23 cellular contexts compared by ENCODE assay signal in genomic region chr14:100403802-100404201, GRCh38. TPM values are rescaled to one million over a fixed set of nuclear protein-coding genes. Genes with fewer than 3 reads are reported as not detected.
DNase-seq lines count a peak whose midpoint lies in the region; ATAC-seq and TF ChIP-seq lines count a peak whose summit lies in the region.
"Had no signal": no experiment of that assay in that cellular context is flagged by ENCODE, and none has a peak within 500 bp of the region (broad histone marks: within the 10 kb centered on the region; RNA-seq: fewer than 3 reads in every experiment).

No MANE protein-coding gene starts in this region.

- TF ChIP-seq POLR2A in heart left ventricle (IDR thresholded peaks at IDR 0.05): no peak

- H3K36me3 Mint-ChIP-seq in CD4-positive, CD25-positive, alpha-beta regulatory T cell: peaks cover 15% of the 10 kb centered on the region
- H3K36me3 Mint-ChIP-seq in GM23338 (ENCODE audit: low read depth) (no peaks in the 10 kb centered on the region), neural progenitor cell (no peaks in the 10 kb centered on the region)

- TF ChIP-seq CTCF in GM23338 (conservative IDR thresholded peaks at IDR 0.05; ENCODE audit: low read depth in 2 of 2): no peak
- no peak for TF ChIP-seq CTCF in neural progenitor cell (IDR thresholded peaks at IDR 0.05)
- TF ChIP-seq CTCF in heart left ventricle (IDR thresholded peaks at IDR 0.05): no peak
- TF ChIP-seq CTCF in smooth muscle cell (IDR thresholded peaks at IDR 0.05; ENCODE audit: borderline replicate concordance, insufficient read depth, poor library complexity, severe bottlenecking): no peak

- H4K20me1 ChIP-seq in GM23338 (replicated peaks; ENCODE audit: insufficient read depth) (no peaks in the 10 kb centered on the region), neural progenitor cell (ENCODE audit: low read depth) (no peaks in the 10 kb centered on the region), smooth muscle cell (ENCODE audit: low read depth) (no peaks in the 10 kb centered on the region)

- H3K27ac Mint-ChIP-seq in CD4-positive, CD25-positive, alpha-beta regulatory T cell: peak overlapping the region; percentile 25 to 65 (median 38)
- H3K27ac Mint-ChIP-seq in GM23338: 0 out of 2 replicates have a peak overlapping the region, but pooled peaks have one; percentile 20
- H3K27ac Mint-ChIP-seq in neural progenitor cell: peak overlapping the region; percentile 50
- H3K27ac Mint-ChIP-seq: B cell had no signal

- no peaks in the 10 kb centered on the region for H3K9me2 ChIP-seq in GM23338 (ENCODE audit: insufficient read depth)

- H3K9me3 Mint-ChIP-seq in CD4-positive, CD25-positive, alpha-beta regulatory T cell: no peaks in the 10 kb centered on the region
- H3K9me3 Mint-ChIP-seq in GM23338 (no peaks in the 10 kb centered on the region), neural progenitor cell (no peaks in the 10 kb centered on the region)

- no peak overlapping the region for H3K4me3 Mint-ChIP-seq in CD4-positive, CD25-positive, alpha-beta regulatory T cell
- H3K4me3 Mint-ChIP-seq in GM23338 (no peak overlapping the region), neural progenitor cell (no peak overlapping the region)
- H3K4me3 Mint-ChIP-seq: B cell had no signal

- no peaks in the 10 kb centered on the region for H3K36me3 ChIP-seq in CD4-positive, CD25-positive, alpha-beta regulatory T cell (ENCODE audit: control insufficient read depth, insufficient read depth, low read length)
- no peaks in the 10 kb centered on the region for H3K36me3 ChIP-seq in GM23338 (ENCODE audit: insufficient read depth)
- H3K36me3 ChIP-seq in neural progenitor cell: no peaks in the 10 kb centered on the region
- no peaks in the 10 kb centered on the region for H3K36me3 ChIP-seq in heart left ventricle
- H3K36me3 ChIP-seq in smooth muscle cell (ENCODE audit: low read depth): no peaks in the 10 kb centered on the region
- H3K36me3 ChIP-seq: MG63 had no signal

- H3K4me1 Mint-ChIP-seq in CD4-positive, CD25-positive, alpha-beta regulatory T cell: peaks cover 16 to 55% (median 38%) of the 10 kb centered on the region in 4 donors
- H3K4me1 Mint-ChIP-seq in GM23338: peaks cover 74% of the 10 kb centered on the region
- H3K4me1 Mint-ChIP-seq in neural progenitor cell: peaks cover 63% of the 10 kb centered on the region

- intact Hi-C loops in heart left ventricle (cut with DNase I): no loop called here

- H3F3A ChIP-seq in GM23338 (replicated peaks; ENCODE audit: low read depth) (no peaks in the 10 kb centered on the region), neural progenitor cell (ENCODE audit: low read depth) (peaks cover 4% of the 10 kb centered on the region), smooth muscle cell (ENCODE audit: low read depth) (no peaks in the 10 kb centered on the region)

- H3K9ac ChIP-seq in neural progenitor cell: no peak overlapping the region
- no peak overlapping the region for H3K9ac ChIP-seq in smooth muscle cell (ENCODE audit: low read depth)

- DNase-seq in CD4-positive, CD25-positive, alpha-beta regulatory T cell: no peak
- DNase-seq in GM23338 (ENCODE audit: low spot score): no peak
- no peak for DNase-seq in left lobe of liver (ENCODE audit: low spot score)
- no peak for DNase-seq in neural progenitor cell (ENCODE audit: low spot score)
- no peak for DNase-seq in retina
- no peak for DNase-seq in heart left ventricle
- DNase-seq in smooth muscle cell (lab: John Stamatoyannopoulos, UW; ENCODE audit: unreplicated experiment): no peak
- DNase-seq: DMS53, GDM1, H7, KG1, MG63, NCI-H1417, NCI-H1694, NCI-H2029 treated with DMSO at 0.1 percent for 48 hours, NCI-H446 treated with DMSO at 0.1 percent for 48 hours, NCI-H526, NCI-H82, SHP77 had no signal

- no peak overlapping the region for H2AFZ ChIP-seq in GM23338
- no peak overlapping the region for H2AFZ ChIP-seq in neural progenitor cell (replicated peaks)
- H2AFZ ChIP-seq in smooth muscle cell (ENCODE audit: low read depth): no peak overlapping the region

- H3K27ac ChIP-seq in CD4-positive, CD25-positive, alpha-beta regulatory T cell (ENCODE audit: insufficient read depth, low read length, poor library complexity, severe bottlenecking): no peak overlapping the region
- H3K27ac ChIP-seq in GM23338 (ENCODE audit: low read depth): no peak overlapping the region
- H3K27ac ChIP-seq in neural progenitor cell: no peak overlapping the region
- no peak overlapping the region for H3K27ac ChIP-seq in heart left ventricle
- no peak overlapping the region for H3K27ac ChIP-seq in smooth muscle cell (ENCODE audit: low read depth)
- H3K27ac ChIP-seq: RWPE1 had no signal

- no peak overlapping the region for H3K4me3 ChIP-seq in CD4-positive, CD25-positive, alpha-beta regulatory T cell (ENCODE audit: low read depth, low read length)
- H3K4me3 ChIP-seq in GM23338: no peak overlapping the region
- H3K4me3 ChIP-seq in neural progenitor cell: no peak overlapping the region
- no peak overlapping the region for H3K4me3 ChIP-seq in heart left ventricle
- no peak overlapping the region for H3K4me3 ChIP-seq in smooth muscle cell
- H3K4me3 ChIP-seq: GM12878, MG63 had no signal

- H3K9me3 ChIP-seq in CD4-positive, CD25-positive, alpha-beta regulatory T cell (ENCODE audit: control insufficient read depth in 2 of 2, low read length in 2 of 2): no peaks in the 10 kb centered on the region
- no peaks in the 10 kb centered on the region for H3K9me3 ChIP-seq in neural progenitor cell (ENCODE audit: low read depth)
- H3K9me3 ChIP-seq in heart left ventricle: no peaks in the 10 kb centered on the region
- no peaks in the 10 kb centered on the region for H3K9me3 ChIP-seq in smooth muscle cell (replicated peaks; ENCODE audit: low read depth)
- H3K9me3 ChIP-seq: MG63 had no signal

- H3K79me2 ChIP-seq in GM23338 (replicated peaks; ENCODE audit: insufficient read depth) (no peaks in the 10 kb centered on the region; the same call in 1 of the 2 replicates), neural progenitor cell (ENCODE audit: low read depth) (no peaks in the 10 kb centered on the region), smooth muscle cell (ENCODE audit: low read depth) (peaks cover 7% of the 10 kb centered on the region)

- ATAC-seq in CD4-positive, CD25-positive, alpha-beta regulatory T cell (ENCODE audit: low read depth in 2 of 2): no peak
- ATAC-seq in GM23338 (no peak), left lobe of liver (peak; percentile 68), heart left ventricle (no peak), HG02840 (IDR thresholded peaks at IDR 0.05; ENCODE audit: low FRiP score, unreplicated experiment) (no peak)
- ATAC-seq: GM12878 had no signal

- no peak overlapping the region for H3K4me2 ChIP-seq in GM23338
- no peak overlapping the region for H3K4me2 ChIP-seq in neural progenitor cell
- H3K4me2 ChIP-seq in smooth muscle cell: no peak overlapping the region

- 92 to 98% (median 95%) methylated on average over 4 of the region's 4 CpGs for WGBS in heart left ventricle, 4 donors
- 95% methylated on average over 4 of the region's 4 CpGs for WGBS in smooth muscle cell (ENCODE audit: low lambda C conversion rate)

- H3K27me3 ChIP-seq in CD4-positive, CD25-positive, alpha-beta regulatory T cell (ENCODE audit: control insufficient read depth, insufficient read depth, low read length): no peaks in the 10 kb centered on the region
- no peaks in the 10 kb centered on the region for H3K27me3 ChIP-seq in GM23338 (ENCODE audit: insufficient read depth)
- H3K27me3 ChIP-seq in neural progenitor cell: no peaks in the 10 kb centered on the region
- no peaks in the 10 kb centered on the region for H3K27me3 ChIP-seq in heart left ventricle
- no peaks in the 10 kb centered on the region for H3K27me3 ChIP-seq in smooth muscle cell (ENCODE audit: low read depth)
- H3K27me3 ChIP-seq: MG63 had no signal

- no peaks in the 10 kb centered on the region for H3K27me3 Mint-ChIP-seq in CD4-positive, CD25-positive, alpha-beta regulatory T cell
- peaks cover 7% of the 10 kb centered on the region for H3K27me3 Mint-ChIP-seq in GM23338 (ENCODE audit: insufficient read depth, low read depth, poor library complexity)
- peaks cover 3% of the 10 kb centered on the region for H3K27me3 Mint-ChIP-seq in neural progenitor cell (ENCODE audit: insufficient read depth, low read depth)
- H3K27me3 Mint-ChIP-seq: B cell had no signal

- H3K4me1 ChIP-seq in CD4-positive, CD25-positive, alpha-beta regulatory T cell (ENCODE audit: control insufficient read depth, insufficient read depth, low read length, poor library complexity, severe bottlenecking): peaks cover 28% of the 10 kb centered on the region
- H3K4me1 ChIP-seq in GM23338 (ENCODE audit: insufficient read depth) (peaks cover 44% of the 10 kb centered on the region), neural progenitor cell (peaks cover 19% of the 10 kb centered on the region), heart left ventricle (peaks cover 0 to 28% (median 12%) of the 10 kb centered on the region in 12 donors), smooth muscle cell (ENCODE audit: low read depth) (peaks cover 8% of the 10 kb centered on the region)

TF ChIP-seq in GM23338, 12 proteins besides CTCF, POLR2A, EP300 and RAD21 (continues in another document):
- TF ChIP-seq EZH2phosphoT487 (IDR thresholded peaks at IDR 0.05; ENCODE audit: unreplicated experiment) (no peak), EZH2 (IDR thresholded peaks at IDR 0.05; ENCODE audit: low read depth, unreplicated experiment) (no peak), JUNB (IDR thresholded peaks at IDR 0.05; ENCODE audit: unreplicated experiment) (no peak)

RNA-seq across cellular contexts. Expression of gene WDR25, which starts 27.5 kb away (rescaled TPM):
- 5.2 TPM for total RNA-seq in CD4-positive, CD25-positive, alpha-beta regulatory T cell
- 10 to 100 TPM in 2 of 4 donors, 1 to 10 TPM in 2; 7.9 to 15.0 (median 10.2) TPM for polyA plus RNA-seq in CD4-positive, CD25-positive, alpha-beta regulatory T cell
- total RNA-seq in GM23338 (2014; rRNA removed; shearing (Covaris generic)): 13.1 and 15.9 TPM in 2 replicates
- polyA plus RNA-seq in GM23338 (2016; fragmentation: Nextera tagmentation; extraction: Ambion mirVana): 7.8 and 8.5 TPM in 2 replicates
- 5.0 TPM for total RNA-seq in left lobe of liver
- 4.9 and 13.6 TPM in 2 replicates for total RNA-seq in neural progenitor cell (ENCODE audit: low replicate concordance)
- total RNA-seq in heart left ventricle: 10 to 100 TPM in 1 of 9 donors, 1 to 10 TPM in 8; 4.0 to 10.2 (median 6.1) TPM
- polyA plus RNA-seq in heart left ventricle: 1 to 10 TPM; 4.7 to 7.4 TPM
- total RNA-seq in smooth muscle cell: 8.8 and 9.8 TPM in 2 replicates
- polyA plus RNA-seq in smooth muscle cell: 15.8 and 15.9 TPM in 2 replicates
